ENCODE assay signal across 25 cellular contexts in genomic region chr4:77336411-77337142, GRCh38.
"Had no signal": no experiment of that assay in that cellular context is flagged by ENCODE, and none has a peak within 500 bp of the region (broad histone marks: within the 10 kb centered on the region; RNA-seq: fewer than 3 reads in every experiment).

No MANE protein-coding gene starts in this region.

- H3K9ac ChIP-seq: parathyroid adenoma had no signal

- H3K4me3 ChIP-seq: dorsolateral prefrontal cortex, esophagus muscularis mucosa, gastroesophageal sphincter, lung, psoas muscle, right lobe of liver, spleen, stomach, thoracic aorta, transverse colon had no signal

- H3K27ac ChIP-seq: dorsolateral prefrontal cortex, esophagus muscularis mucosa, gastroesophageal sphincter, parathyroid adenoma, psoas muscle, right lobe of liver, spleen, stomach, thoracic aorta, transverse colon had no signal

- H3K9me3 ChIP-seq: right lobe of liver had no signal

- H3K27me3 ChIP-seq: esophagus muscularis mucosa, gastroesophageal sphincter, right lobe of liver, spleen, stomach, transverse colon had no signal

- H2AFZ ChIP-seq: parathyroid adenoma had no signal

- H3K4me1 ChIP-seq: esophagus muscularis mucosa, gastroesophageal sphincter, parathyroid adenoma, psoas muscle, right lobe of liver, spleen, stomach, transverse colon had no signal

- H3K79me2 ChIP-seq: parathyroid adenoma had no signal

- H3K36me3 ChIP-seq: esophagus muscularis mucosa, gastroesophageal sphincter, right lobe of liver, spleen, stomach, thoracic aorta, transverse colon had no signal

- ATAC-seq: gastroesophageal sphincter; left colon; left ventricle myocardium superior; naive thymus-derived CD4-positive, alpha-beta T cell; psoas muscle; right lobe of liver; stimulated activated naive B cell treated with anti-CD40 and anti-IgM and Interleukin-4, amounts not matched to agents 10 μg/mL and 1 μg/mL and 100 μg/mL, for 72 hours had no signal

- DNase-seq: cortex of kidney; dorsolateral prefrontal cortex; effector CD8-positive, alpha-beta T cell; glutamatergic neuron; immature natural killer cell; kidney; left colon; left ventricle myocardium superior; naive thymus-derived CD4-positive, alpha-beta T cell; nephron progenitor cell; psoas muscle; retina; right lobe of liver; spleen; stimulated activated CD4-positive, alpha-beta T cell treated with anti-CD3 and anti-CD28 coated beads, Interleukin-2, amount 100 ng/mL, for 24 hours; stimulated activated CD4-positive, alpha-beta T cell treated with anti-CD3 and anti-CD28 coated beads, Interleukin-4, amount 100 ng/mL, for 4 hours; stimulated activated naive B cell treated with anti-CD40 and anti-IgM and Interleukin-4, amounts not matched to agents 10 μg/mL and 1 μg/mL and 100 μg/mL, for 72 hours; stomach; substantia nigra; transverse colon had no signal
